16 cellular contexts compared by ENCODE assay signal in genomic region chr13:111944171-111944583, GRCh38.
"Had no signal": no experiment of that assay in that cellular context is flagged by ENCODE, and none has a peak within 500 bp of the region (broad histone marks: within the 10 kb centered on the region; RNA-seq: fewer than 3 reads in every experiment).

No MANE protein-coding gene starts in this region.

- DNase-seq: activated CD4-positive, alpha-beta T cell treated with anti-CD3 and anti-CD28 coated beads for 1 hour; activated CD4-positive, alpha-beta T cell treated with anti-CD3 and anti-CD28 coated beads, Interleukin-2, amount 50 U/mL, for 4 hours; activated naive CD8-positive, alpha-beta T cell treated with anti-CD3 and anti-CD28 coated beads for 36 hours; activated T-cell treated with anti-CD3 and anti-CD28 coated beads, Interleukin-2, amount 50 U/mL, for 48 hours; brain microvascular endothelial cell; effector memory CD8-positive, alpha-beta T cell; heart left ventricle; left colon; naive thymus-derived CD8-positive, alpha-beta T cell; SK-N-SH; small intestine; stimulated activated naive CD8-positive, alpha-beta T cell treated with anti-CD3 and anti-CD28 coated beads, Interleukin-15, Interleukin-2, amounts not matched to agents 100 U/mL and 50 U/mL, for 24 hours; T-cell; transverse colon had no signal

- H3K9me3 ChIP-seq: heart left ventricle, neutrophil, SK-N-SH, transverse colon had no signal

- H3K27ac ChIP-seq: brain microvascular endothelial cell, heart left ventricle, neutrophil, transverse colon, VCaP had no signal

- H3K4me1 ChIP-seq: heart left ventricle, transverse colon had no signal

- H3K27me3 ChIP-seq: brain microvascular endothelial cell, neutrophil, transverse colon had no signal

- ATAC-seq: effector memory CD8-positive, alpha-beta T cell; heart left ventricle; left colon; naive thymus-derived CD8-positive, alpha-beta T cell; stimulated activated naive CD8-positive, alpha-beta T cell treated with anti-CD3 and anti-CD28 coated beads, Interleukin-15, Interleukin-2, amounts not matched to agents 100 U/mL and 50 U/mL, for 24 hours; T-cell had no signal

- H3K36me3 ChIP-seq: brain microvascular endothelial cell, heart left ventricle, neutrophil, transverse colon had no signal

- H3K4me3 ChIP-seq: heart left ventricle, transverse colon had no signal
